1 cellular context compared by ENCODE assay signal in the genomic region with DNA sequence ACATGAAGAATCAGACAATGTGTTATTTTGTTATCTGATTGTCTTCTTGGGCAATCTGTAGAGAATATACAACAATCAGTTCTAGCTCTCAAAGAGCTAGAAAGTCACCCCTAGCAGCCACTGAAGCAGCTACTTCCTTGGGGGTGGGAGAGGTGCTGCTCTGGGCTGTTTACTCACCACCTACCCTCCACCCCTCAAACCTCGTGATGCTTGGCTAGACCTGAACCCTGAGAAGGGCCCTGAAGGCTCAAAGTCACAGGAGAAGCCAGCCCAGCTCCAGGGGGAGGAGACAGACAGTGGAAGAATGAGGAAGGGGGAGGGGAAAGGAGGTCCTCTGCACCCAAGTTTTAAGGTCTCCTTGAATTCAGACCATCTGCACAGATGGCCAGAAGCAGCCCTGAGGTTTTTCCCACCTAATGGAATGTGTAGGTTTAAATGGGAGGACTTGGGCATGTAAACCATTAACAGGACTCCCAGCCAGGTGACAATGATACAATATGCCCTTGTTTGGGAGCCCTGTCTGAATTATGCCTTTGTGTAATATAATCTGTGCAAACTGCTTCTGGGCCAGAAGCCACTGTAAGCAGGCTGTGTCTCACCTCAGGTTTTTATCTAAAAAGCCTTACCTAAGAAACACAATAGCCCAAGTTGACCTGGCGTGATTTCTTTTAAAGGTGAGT.
TF ChIP-seq lines count a peak whose summit lies in the region.

No MANE protein-coding gene starts in this region.

TF ChIP-seq in HepG2, 621 proteins besides CTCF, POLR2A, EP300 and RAD21 (continues in another document):
- TF ChIP-seq NFIC (IDR thresholded peaks at IDR 0.05; ENCODE audit: low read length) (0 out of 2 replicates have a peak, but pooled peaks have one; percentile 13), KLF12 (CRISPR knock-in tag; IDR thresholded peaks at IDR 0.05; ENCODE audit: borderline replicate concordance) (no peak), TBX2 (CRISPR knock-in tag; IDR thresholded peaks at IDR 0.05; ENCODE audit: borderline replicate concordance) (peak; percentile 45), ZSCAN30 (CRISPR knock-in tag; IDR thresholded peaks at IDR 0.05) (no peak), SKI (IDR thresholded peaks at IDR 0.05; ENCODE audit: partially characterized antibody) (no peak), RBFOX2 (IDR thresholded peaks at IDR 0.05; ENCODE audit: low read depth, low read length) (no peak), ETV5 (CRISPR knock-in tag; IDR thresholded peaks at IDR 0.05; ENCODE audit: borderline replicate concordance) (peak; percentile 8; the same call in 1 of the 2 replicates), ZNF260 (CRISPR knock-in tag; IDR thresholded peaks at IDR 0.05; ENCODE audit: borderline replicate concordance, low read depth) (no peak), ZNF616 (CRISPR knock-in tag; IDR thresholded peaks at IDR 0.05; ENCODE audit: low read depth) (no peak), ARID2 (CRISPR knock-in tag; IDR thresholded peaks at IDR 0.05; ENCODE audit: borderline replicate concordance) (no peak), ZNF792 (CRISPR knock-in tag; IDR thresholded peaks at IDR 0.05) (no peak)
- TF ChIP-seq, protein P1, sequence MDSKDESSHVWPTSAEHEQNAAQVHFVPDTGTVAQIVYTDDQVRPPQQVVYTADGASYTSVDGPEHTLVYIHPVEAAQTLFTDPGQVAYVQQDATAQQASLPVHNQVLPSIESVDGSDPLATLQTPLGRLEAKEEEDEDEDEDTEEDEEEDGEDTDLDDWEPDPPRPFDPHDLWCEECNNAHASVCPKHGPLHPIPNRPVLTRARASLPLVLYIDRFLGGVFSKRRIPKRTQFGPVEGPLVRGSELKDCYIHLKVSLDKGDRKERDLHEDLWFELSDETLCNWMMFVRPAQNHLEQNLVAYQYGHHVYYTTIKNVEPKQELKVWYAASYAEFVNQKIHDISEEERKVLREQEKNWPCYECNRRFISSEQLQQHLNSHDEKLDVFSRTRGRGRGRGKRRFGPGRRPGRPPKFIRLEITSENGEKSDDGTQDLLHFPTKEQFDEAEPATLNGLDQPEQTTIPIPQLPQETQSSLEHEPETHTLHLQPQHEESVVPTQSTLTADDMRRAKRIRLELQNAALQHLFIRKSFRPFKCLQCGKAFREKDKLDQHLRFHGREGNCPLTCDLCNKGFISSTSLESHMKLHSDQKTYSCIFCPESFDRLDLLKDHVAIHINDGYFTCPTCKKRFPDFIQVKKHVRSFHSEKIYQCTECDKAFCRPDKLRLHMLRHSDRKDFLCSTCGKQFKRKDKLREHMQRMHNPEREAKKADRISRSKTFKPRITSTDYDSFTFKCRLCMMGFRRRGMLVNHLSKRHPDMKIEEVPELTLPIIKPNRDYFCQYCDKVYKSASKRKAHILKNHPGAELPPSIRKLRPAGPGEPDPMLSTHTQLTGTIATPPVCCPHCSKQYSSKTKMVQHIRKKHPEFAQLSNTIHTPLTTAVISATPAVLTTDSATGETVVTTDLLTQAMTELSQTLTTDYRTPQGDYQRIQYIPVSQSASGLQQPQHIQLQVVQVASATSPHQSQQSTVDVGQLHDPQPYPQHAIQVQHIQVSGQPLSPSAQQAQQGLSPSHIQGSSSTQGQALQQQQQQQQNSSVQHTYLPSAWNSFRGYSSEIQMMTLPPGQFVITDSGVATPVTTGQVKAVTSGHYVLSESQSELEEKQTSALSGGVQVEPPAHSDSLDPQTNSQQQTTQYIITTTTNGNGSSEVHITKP (CRISPR knock-in tag; IDR thresholded peaks at IDR 0.05; ENCODE audit: low read depth): 0 out of 2 replicates have a peak, but pooled peaks have one; percentile 37
- TF ChIP-seq, protein P2, sequence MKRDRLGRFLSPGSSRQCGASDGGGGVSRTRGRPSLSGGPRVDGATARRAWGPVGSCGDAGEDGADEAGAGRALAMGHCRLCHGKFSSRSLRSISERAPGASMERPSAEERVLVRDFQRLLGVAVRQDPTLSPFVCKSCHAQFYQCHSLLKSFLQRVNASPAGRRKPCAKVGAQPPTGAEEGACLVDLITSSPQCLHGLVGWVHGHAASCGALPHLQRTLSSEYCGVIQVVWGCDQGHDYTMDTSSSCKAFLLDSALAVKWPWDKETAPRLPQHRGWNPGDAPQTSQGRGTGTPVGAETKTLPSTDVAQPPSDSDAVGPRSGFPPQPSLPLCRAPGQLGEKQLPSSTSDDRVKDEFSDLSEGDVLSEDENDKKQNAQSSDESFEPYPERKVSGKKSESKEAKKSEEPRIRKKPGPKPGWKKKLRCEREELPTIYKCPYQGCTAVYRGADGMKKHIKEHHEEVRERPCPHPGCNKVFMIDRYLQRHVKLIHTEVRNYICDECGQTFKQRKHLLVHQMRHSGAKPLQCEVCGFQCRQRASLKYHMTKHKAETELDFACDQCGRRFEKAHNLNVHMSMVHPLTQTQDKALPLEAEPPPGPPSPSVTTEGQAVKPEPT (CRISPR knock-in tag; IDR thresholded peaks at IDR 0.05; ENCODE audit: low read depth): peak; percentile 99
- TF ChIP-seq, protein P3, sequence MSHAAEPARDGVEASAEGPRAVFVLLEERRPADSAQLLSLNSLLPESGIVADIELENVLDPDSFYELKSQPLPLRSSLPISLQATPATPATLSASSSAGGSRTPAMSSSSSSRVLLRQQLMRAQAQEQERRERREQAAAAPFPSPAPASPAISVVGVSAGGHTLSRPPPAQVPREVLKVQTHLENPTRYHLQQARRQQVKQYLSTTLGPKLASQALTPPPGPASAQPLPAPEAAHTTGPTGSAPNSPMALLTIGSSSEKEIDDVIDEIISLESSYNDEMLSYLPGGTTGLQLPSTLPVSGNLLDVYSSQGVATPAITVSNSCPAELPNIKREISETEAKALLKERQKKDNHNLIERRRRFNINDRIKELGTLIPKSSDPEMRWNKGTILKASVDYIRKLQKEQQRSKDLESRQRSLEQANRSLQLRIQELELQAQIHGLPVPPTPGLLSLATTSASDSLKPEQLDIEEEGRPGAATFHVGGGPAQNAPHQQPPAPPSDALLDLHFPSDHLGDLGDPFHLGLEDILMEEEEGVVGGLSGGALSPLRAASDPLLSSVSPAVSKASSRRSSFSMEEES (CRISPR knock-in tag; IDR thresholded peaks at IDR 0.05): peak; percentile 71
- TF ChIP-seq, protein P4, sequence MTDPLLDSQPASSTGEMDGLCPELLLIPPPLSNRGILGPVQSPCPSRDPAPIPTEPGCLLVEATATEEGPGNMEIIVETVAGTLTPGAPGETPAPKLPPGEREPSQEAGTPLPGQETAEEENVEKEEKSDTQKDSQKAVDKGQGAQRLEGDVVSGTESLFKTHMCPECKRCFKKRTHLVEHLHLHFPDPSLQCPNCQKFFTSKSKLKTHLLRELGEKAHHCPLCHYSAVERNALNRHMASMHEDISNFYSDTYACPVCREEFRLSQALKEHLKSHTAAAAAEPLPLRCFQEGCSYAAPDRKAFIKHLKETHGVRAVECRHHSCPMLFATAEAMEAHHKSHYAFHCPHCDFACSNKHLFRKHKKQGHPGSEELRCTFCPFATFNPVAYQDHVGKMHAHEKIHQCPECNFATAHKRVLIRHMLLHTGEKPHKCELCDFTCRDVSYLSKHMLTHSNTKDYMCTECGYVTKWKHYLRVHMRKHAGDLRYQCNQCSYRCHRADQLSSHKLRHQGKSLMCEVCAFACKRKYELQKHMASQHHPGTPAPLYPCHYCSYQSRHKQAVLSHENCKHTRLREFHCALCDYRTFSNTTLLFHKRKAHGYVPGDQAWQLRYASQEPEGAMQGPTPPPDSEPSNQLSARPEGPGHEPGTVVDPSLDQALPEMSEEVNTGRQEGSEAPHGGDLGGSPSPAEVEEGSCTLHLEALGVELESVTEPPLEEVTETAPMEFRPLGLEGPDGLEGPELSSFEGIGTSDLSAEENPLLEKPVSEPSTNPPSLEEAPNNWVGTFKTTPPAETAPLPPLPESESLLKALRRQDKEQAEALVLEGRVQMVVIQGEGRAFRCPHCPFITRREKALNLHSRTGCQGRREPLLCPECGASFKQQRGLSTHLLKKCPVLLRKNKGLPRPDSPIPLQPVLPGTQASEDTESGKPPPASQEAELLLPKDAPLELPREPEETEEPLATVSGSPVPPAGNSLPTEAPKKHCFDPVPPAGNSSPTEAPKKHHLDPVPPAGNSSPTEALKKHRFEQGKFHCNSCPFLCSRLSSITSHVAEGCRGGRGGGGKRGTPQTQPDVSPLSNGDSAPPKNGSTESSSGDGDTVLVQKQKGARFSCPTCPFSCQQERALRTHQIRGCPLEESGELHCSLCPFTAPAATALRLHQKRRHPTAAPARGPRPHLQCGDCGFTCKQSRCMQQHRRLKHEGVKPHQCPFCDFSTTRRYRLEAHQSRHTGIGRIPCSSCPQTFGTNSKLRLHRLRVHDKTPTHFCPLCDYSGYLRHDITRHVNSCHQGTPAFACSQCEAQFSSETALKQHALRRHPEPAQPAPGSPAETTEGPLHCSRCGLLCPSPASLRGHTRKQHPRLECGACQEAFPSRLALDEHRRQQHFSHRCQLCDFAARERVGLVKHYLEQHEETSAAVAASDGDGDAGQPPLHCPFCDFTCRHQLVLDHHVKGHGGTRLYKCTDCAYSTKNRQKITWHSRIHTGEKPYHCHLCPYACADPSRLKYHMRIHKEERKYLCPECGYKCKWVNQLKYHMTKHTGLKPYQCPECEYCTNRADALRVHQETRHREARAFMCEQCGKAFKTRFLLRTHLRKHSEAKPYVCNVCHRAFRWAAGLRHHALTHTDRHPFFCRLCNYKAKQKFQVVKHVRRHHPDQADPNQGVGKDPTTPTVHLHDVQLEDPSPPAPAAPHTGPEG (CRISPR knock-in tag; IDR thresholded peaks at IDR 0.05): no peak
- TF ChIP-seq, protein P5, sequence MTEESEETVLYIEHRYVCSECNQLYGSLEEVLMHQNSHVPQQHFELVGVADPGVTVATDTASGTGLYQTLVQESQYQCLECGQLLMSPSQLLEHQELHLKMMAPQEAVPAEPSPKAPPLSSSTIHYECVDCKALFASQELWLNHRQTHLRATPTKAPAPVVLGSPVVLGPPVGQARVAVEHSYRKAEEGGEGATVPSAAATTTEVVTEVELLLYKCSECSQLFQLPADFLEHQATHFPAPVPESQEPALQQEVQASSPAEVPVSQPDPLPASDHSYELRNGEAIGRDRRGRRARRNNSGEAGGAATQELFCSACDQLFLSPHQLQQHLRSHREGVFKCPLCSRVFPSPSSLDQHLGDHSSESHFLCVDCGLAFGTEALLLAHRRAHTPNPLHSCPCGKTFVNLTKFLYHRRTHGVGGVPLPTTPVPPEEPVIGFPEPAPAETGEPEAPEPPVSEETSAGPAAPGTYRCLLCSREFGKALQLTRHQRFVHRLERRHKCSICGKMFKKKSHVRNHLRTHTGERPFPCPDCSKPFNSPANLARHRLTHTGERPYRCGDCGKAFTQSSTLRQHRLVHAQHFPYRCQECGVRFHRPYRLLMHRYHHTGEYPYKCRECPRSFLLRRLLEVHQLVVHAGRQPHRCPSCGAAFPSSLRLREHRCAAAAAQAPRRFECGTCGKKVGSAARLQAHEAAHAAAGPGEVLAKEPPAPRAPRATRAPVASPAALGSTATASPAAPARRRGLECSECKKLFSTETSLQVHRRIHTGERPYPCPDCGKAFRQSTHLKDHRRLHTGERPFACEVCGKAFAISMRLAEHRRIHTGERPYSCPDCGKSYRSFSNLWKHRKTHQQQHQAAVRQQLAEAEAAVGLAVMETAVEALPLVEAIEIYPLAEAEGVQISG (CRISPR knock-in tag; IDR thresholded peaks at IDR 0.05): no peak
- TF ChIP-seq, protein P6, sequence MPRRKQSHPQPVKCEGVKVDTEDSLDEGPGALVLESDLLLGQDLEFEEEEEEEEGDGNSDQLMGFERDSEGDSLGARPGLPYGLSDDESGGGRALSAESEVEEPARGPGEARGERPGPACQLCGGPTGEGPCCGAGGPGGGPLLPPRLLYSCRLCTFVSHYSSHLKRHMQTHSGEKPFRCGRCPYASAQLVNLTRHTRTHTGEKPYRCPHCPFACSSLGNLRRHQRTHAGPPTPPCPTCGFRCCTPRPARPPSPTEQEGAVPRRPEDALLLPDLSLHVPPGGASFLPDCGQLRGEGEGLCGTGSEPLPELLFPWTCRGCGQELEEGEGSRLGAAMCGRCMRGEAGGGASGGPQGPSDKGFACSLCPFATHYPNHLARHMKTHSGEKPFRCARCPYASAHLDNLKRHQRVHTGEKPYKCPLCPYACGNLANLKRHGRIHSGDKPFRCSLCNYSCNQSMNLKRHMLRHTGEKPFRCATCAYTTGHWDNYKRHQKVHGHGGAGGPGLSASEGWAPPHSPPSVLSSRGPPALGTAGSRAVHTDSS (CRISPR knock-in tag; conservative IDR thresholded peaks at IDR 0.05): no peak
- TF ChIP-seq, protein P7, sequence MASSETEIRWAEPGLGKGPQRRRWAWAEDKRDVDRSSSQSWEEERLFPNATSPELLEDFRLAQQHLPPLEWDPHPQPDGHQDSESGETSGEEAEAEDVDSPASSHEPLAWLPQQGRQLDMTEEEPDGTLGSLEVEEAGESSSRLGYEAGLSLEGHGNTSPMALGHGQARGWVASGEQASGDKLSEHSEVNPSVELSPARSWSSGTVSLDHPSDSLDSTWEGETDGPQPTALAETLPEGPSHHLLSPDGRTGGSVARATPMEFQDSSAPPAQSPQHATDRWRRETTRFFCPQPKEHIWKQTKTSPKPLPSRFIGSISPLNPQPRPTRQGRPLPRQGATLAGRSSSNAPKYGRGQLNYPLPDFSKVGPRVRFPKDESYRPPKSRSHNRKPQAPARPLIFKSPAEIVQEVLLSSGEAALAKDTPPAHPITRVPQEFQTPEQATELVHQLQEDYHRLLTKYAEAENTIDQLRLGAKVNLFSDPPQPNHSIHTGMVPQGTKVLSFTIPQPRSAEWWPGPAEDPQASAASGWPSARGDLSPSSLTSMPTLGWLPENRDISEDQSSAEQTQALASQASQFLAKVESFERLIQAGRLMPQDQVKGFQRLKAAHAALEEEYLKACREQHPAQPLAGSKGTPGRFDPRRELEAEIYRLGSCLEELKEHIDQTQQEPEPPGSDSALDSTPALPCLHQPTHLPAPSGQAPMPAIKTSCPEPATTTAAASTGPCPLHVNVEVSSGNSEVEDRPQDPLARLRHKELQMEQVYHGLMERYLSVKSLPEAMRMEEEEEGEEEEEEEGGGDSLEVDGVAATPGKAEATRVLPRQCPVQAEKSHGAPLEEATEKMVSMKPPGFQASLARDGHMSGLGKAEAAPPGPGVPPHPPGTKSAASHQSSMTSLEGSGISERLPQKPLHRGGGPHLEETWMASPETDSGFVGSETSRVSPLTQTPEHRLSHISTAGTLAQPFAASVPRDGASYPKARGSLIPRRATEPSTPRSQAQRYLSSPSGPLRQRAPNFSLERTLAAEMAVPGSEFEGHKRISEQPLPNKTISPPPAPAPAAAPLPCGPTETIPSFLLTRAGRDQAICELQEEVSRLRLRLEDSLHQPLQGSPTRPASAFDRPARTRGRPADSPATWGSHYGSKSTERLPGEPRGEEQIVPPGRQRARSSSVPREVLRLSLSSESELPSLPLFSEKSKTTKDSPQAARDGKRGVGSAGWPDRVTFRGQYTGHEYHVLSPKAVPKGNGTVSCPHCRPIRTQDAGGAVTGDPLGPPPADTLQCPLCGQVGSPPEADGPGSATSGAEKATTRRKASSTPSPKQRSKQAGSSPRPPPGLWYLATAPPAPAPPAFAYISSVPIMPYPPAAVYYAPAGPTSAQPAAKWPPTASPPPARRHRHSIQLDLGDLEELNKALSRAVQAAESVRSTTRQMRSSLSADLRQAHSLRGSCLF (CRISPR knock-in tag; IDR thresholded peaks at IDR 0.05; ENCODE audit: borderline replicate concordance): no peak
